ENCODE assay signal across 9 cellular contexts in the genomic region with DNA sequence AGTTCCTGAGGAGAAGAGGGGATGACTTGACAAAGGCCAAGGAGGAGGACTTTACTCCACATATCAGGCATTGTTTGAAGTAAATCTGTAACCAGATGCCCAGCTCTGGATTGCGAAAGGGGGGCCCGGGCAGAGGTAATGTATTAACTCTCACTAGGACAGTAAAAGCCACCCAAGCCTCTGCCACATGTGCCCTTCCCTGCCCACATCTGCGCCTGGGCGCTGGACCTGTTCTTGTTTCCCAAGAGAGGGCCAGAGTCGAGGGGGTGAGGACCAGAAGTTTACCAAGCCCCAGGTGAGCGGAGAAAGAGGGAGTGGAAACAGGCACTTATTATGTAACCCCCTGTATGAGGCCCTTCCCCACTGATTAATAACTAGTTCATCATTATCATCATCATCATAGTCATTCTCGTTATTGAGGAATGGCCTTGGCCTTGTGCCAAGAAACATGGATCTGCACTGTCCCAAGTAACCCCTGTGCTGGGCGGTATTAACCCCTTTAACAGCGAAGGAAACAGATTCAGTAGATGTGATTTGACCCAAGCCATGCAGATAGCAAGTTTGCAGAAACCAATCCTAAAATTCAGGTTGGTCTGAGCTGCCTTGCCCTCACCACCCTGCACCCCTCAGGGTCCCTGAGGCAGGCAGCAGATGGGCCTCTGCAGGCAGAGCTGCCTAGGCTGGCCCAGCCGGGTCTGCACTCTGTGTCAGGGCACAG. TPM values are rescaled to one million over a fixed set of nuclear protein-coding genes. Genes with fewer than 3 reads are reported as not detected.
DNase-seq lines count a peak whose midpoint lies in the region; ATAC-seq and TF ChIP-seq lines count a peak whose summit lies in the region.
"Had no signal": no experiment of that assay in that cellular context is flagged by ENCODE, and none has a peak within 500 bp of the region (broad histone marks: within the 10 kb centered on the region; RNA-seq: fewer than 3 reads in every experiment).

TSS of gene SLC23A1 (minus strand) at position 23 of the 718 bp plus-strand sequence. CDS start 44 bp downstream, outside the sequence.

- no peaks in the 10 kb centered on the region for H3K27me3 Mint-ChIP-seq in Calu3 (ENCODE audit: unreplicated experiment)
- H3K27me3 Mint-ChIP-seq in IgD-negative memory B cell = no peaks in the 10 kb centered on the region
- no peaks in the 10 kb centered on the region for H3K27me3 Mint-ChIP-seq in central memory CD8-positive, alpha-beta T cell
- no peaks in the 10 kb centered on the region for H3K27me3 Mint-ChIP-seq in neural crest cell (ENCODE audit: low read depth)

- no peak for ATAC-seq in central memory CD8-positive, alpha-beta T cell (replicated peaks; ENCODE audit: extremely low read depth, poor library complexity, severe bottlenecking)
- no peak for ATAC-seq in GM18502 (IDR thresholded peaks at IDR 0.05; ENCODE audit: poor library complexity, unreplicated experiment)
- no peak for ATAC-seq in HG03439 (IDR thresholded peaks at IDR 0.05; ENCODE audit: unreplicated experiment)

- H3K9me3 Mint-ChIP-seq in Calu3 (ENCODE audit: low read depth, unreplicated experiment) (no peaks in the 10 kb centered on the region), IgD-negative memory B cell (no peaks in the 10 kb centered on the region), neural crest cell (no peaks in the 10 kb centered on the region)
- no peaks in the 10 kb centered on the region for H3K9me3 Mint-ChIP-seq in central memory CD8-positive, alpha-beta T cell

- CTCF ChIA-PET in Calu3 (lab: Charles Lee) = interaction anchor here (0.6 kb wide), 1 partner anchor 9 kb away, joined by 8 read pairs; no protein-coding TSS in a partner anchor

- peak; percentile 75 for DNase-seq in Calu3
- DNase-seq in central memory CD8-positive, alpha-beta T cell (ENCODE audit: low spot score in 2 of 2) = no peak
- DNase-seq in neural crest cell (ENCODE audit: low read depth, low spot score) = no peak
- DNase-seq in NCI-H1930 (lab: John Stamatoyannopoulos, UW) = no peak

- peaks cover 6% of the 10 kb centered on the region for H3K36me3 Mint-ChIP-seq in Calu3 (ENCODE audit: insufficient read depth, unreplicated experiment)
- H3K36me3 Mint-ChIP-seq in IgD-negative memory B cell = no peaks in the 10 kb centered on the region
- H3K36me3 Mint-ChIP-seq in central memory CD8-positive, alpha-beta T cell (ENCODE audit: insufficient read depth) = peaks cover 8% of the 10 kb centered on the region
- H3K36me3 Mint-ChIP-seq in neural crest cell (ENCODE audit: low read depth) = no peaks in the 10 kb centered on the region

- H3K4me1 Mint-ChIP-seq in Calu3 (ENCODE audit: low read depth, unreplicated experiment) (peaks cover 29% of the 10 kb centered on the region), IgD-negative memory B cell (peaks cover 31 to 48% (median 47%) of the 10 kb centered on the region in 3 donors), neural crest cell (no peaks in the 10 kb centered on the region)
- peaks cover 24% of the 10 kb centered on the region for H3K4me1 Mint-ChIP-seq in central memory CD8-positive, alpha-beta T cell

- H3K27ac Mint-ChIP-seq in Calu3 (ENCODE audit: unreplicated experiment) = peak within 1 kb of the TSS; percentile 59
- peak within 1 kb of the TSS in 2 of 3 donors; percentile 16 to 56 for H3K27ac Mint-ChIP-seq in IgD-negative memory B cell
- H3K27ac Mint-ChIP-seq in central memory CD8-positive, alpha-beta T cell (ENCODE audit: low read depth) = peak within 1 kb of the TSS; percentile 92
- peak within 1 kb of the TSS; percentile 62 for H3K27ac Mint-ChIP-seq in neural crest cell (ENCODE audit: unreplicated experiment)

- H3K4me3 Mint-ChIP-seq in Calu3 (ENCODE audit: low read depth, unreplicated experiment) (peak within 1 kb of the TSS; percentile 9), IgD-negative memory B cell (peak within 1 kb of the TSS in 3 of 4 donors; percentile 27 to 70 (median 65)), neural crest cell (no peak within 1 kb of the TSS)
- no peak within 1 kb of the TSS for H3K4me3 Mint-ChIP-seq in central memory CD8-positive, alpha-beta T cell

- intact Hi-C loops in Calu3 (cut with micrococcal nuclease; ENCODE audit: unreplicated experiment) = no loop called here

- TF ChIP-seq CTCF in Calu3 (IDR thresholded peaks at IDR 0.05; ENCODE audit: unreplicated experiment) = no peak
- TF ChIP-seq CTCF in neural crest cell (conservative IDR thresholded peaks at IDR 0.05) = no peak

- no TSS peak for BruUV-seq in Calu3 (replicated peaks; lab: Mats Ljungman, UMichigan)

RNA-seq across cellular contexts. Expression of gene SLC23A1, which starts in this region (rescaled TPM):
- total RNA-seq in Calu3 (2022) = 0.80 and 2.8 TPM in 2 replicates
- polyA plus RNA-seq in IgD-negative memory B cell = not detected
- not detected in 2 replicates for total RNA-seq in neural crest cell
- total RNA-seq: endothelial cell of umbilical vein, subcutaneous adipose tissue had no signal
- polyA plus RNA-seq: endothelial cell of umbilical vein had no signal

Comparison
In these comparisons a context has a peak if more than half of its experiments do, and no peak if none do; other contexts are left out.
1. H3K27ac Mint-ChIP-seq: peak in every context shown above with its lines; median percentile 92 in central memory CD8-positive, alpha-beta T cell; 62 in neural crest cell; 59 in Calu3; 36 in IgD-negative memory B cell.
2. H3K4me3 Mint-ChIP-seq: peak in Calu3 (single experiment) and IgD-negative memory B cell (3 of 4); none in central memory CD8-positive, alpha-beta T cell (single experiment) and neural crest cell (single experiment).